In the genomic region with DNA sequence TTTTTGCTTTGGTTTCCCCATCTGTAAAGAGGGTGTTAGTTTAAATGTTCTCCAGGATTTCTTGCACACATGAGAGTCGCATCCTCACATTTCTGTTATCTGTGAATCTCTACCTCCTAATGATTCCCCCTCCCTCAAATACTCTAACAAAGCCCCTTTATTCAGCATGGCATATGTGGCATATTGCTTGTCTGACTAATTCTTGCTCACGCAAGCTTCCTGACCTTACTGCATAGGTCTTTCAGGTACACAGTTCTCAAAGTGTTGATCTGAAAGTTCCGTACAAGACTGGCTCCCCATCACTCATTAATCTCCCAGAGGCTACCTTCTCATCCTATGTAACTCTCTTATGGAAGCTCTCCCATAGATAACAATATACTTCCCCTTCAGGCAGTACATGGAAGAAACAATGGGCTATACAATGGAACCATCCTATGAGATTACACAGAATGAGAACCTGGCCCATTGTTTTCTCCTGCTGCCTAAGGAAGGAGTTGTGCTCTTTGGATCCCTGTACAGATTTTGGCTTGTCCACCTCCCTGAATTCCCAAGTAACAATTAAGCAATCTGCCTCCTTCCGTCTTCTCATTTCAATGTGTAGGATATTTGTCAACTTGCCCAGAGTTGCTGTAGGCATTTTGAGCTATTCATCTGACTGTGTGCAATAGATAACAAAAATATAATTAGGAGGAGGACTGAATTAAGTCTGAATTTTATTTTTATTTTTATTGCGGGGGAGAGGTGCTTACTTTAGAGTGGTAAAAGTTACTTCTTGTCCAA, we compare ENCODE assay signal across 17 cellular contexts. TPM values are rescaled to one million over a fixed set of nuclear protein-coding genes. Genes with fewer than 3 reads are reported as not detected.
DNase-seq lines count a peak whose midpoint lies in the region; ATAC-seq, FAIRE-seq and TF ChIP-seq lines count a peak whose summit lies in the region.
"Had no signal": no experiment of that assay in that cellular context is flagged by ENCODE, and none has a peak within 500 bp of the region (broad histone marks: within the 10 kb centered on the region; RNA-seq: fewer than 3 reads in every experiment).

No MANE protein-coding gene starts in this region.

- no peak overlapping the region for H4K8ac ChIP-seq in mesenchymal stem cell (ENCODE audit: low read length)

- FAIRE-seq in H54 (lab: Jason Lieb, UNC) = peak; percentile 11
- FAIRE-seq: GM12892 had no signal

- POLR2A ChIA-PET in Panc1 (lab: Charles Lee) = no interaction called here

- H3K4ac ChIP-seq in mesenchymal stem cell (ENCODE audit: low read depth in 1 of 2, low read length in 2 of 2) = no peak overlapping the region

- CTCF ChIA-PET in Panc1 (lab: Charles Lee) = no interaction called here

- H3K9ac ChIP-seq in mesenchymal stem cell (ENCODE audit: low read length) = no peak overlapping the region
- H3K9ac ChIP-seq: BLaER1 treated with 17β-estradiol and CSF1 and Interleukin-3, amounts not matched to agents 10 nM and 100 nM had no signal

- peak overlapping the region; percentile 59 for H3K27ac ChIP-seq in Panc1 (ENCODE audit: low read length)
- H3K27ac ChIP-seq in epithelial cell of prostate = peak overlapping the region; percentile 4
- no peak overlapping the region for H3K27ac ChIP-seq in mesenchymal stem cell (ENCODE audit: low read length, poor library complexity, severe bottlenecking)
- H3K27ac ChIP-seq: BLaER1 treated with 17β-estradiol and CSF1 and Interleukin-3, amounts not matched to agents 10 nM and 100 nM; HL-60 had no signal

- BruUV-seq in Panc1 (replicated peaks; lab: Mats Ljungman, UMichigan) = no TSS peak

- intact Hi-C loops in Panc1 (cut with micrococcal nuclease; ENCODE audit: unreplicated experiment) = no loop called here

- no peak overlapping the region for H2BK5ac ChIP-seq in mesenchymal stem cell (ENCODE audit: low read depth, low read length, poor library complexity, severe bottlenecking)

- DNase-seq in H54 (ENCODE audit: insufficient read length, low spot score) (no peak), Panc1 (ENCODE audit: low read depth, low spot score) (no peak), epithelial cell of prostate (ENCODE audit: low read depth, low spot score) (no peak), mesenchymal stem cell (no peak), UCSD-AML1 (lab: John Stamatoyannopoulos, UW; ENCODE audit: unreplicated experiment) (no peak), NCI-H2081 treated with DMSO at 0.1 percent for 48 hours (lab: John Stamatoyannopoulos, UW) (no peak), GM19238 (ENCODE audit: insufficient read length, low spot score) (no peak)
- DNase-seq: ACHN; CD4-positive, CD25-positive, alpha-beta regulatory T cell; DMS 273 treated with DMSO at 0.1 percent for 48 hours; DMS79; H7 had no signal

- H3K18ac ChIP-seq in mesenchymal stem cell (ENCODE audit: low read depth in 1 of 2, low read length in 2 of 2) = no peak overlapping the region

- no peak overlapping the region for H2BK15ac ChIP-seq in mesenchymal stem cell (ENCODE audit: low read depth, poor library complexity, severe bottlenecking)

- peak; percentile 28; the same call in 1 of the 2 replicates for ATAC-seq in Panc1
- ATAC-seq in HG03469 (IDR thresholded peaks at IDR 0.05; ENCODE audit: unreplicated experiment) = no peak

- H2BK120ac ChIP-seq in mesenchymal stem cell (ENCODE audit: low read depth, low read length) = no peak overlapping the region

- no peak overlapping the region for H3K4me2 ChIP-seq in mesenchymal stem cell (ENCODE audit: low read length, poor library complexity, severe bottlenecking)
- H3K4me2 ChIP-seq: BLaER1 treated with 17β-estradiol and CSF1 and Interleukin-3, amounts not matched to agents 10 nM and 100 nM had no signal

- no peak overlapping the region for H2AFZ ChIP-seq in mesenchymal stem cell (ENCODE audit: low read depth, low read length)

- H3K4me3 ChIP-seq in Panc1 (ENCODE audit: low read depth in 2 of 2, low read length in 2 of 2) = no peak overlapping the region
- H3K4me3 ChIP-seq in mesenchymal stem cell (ENCODE audit: insufficient read depth in 1 of 2, low read depth in 1 of 2, low read length in 2 of 2) = no peak overlapping the region
- H3K4me3 ChIP-seq: BLaER1 treated with 17β-estradiol and CSF1 and Interleukin-3, amounts not matched to agents 10 nM and 100 nM had no signal

- H4K91ac ChIP-seq in mesenchymal stem cell (ENCODE audit: low read length) = no peak overlapping the region

- no peak for TF ChIP-seq CTCF in Panc1 (IDR thresholded peaks at IDR 0.05)

- TF ChIP-seq POLR2A in H54 (IDR thresholded peaks at IDR 0.05; ENCODE audit: low read depth, low read length) = no peak

- H3K14ac ChIP-seq in mesenchymal stem cell (ENCODE audit: low read length in 2 of 2) = no peak overlapping the region

- H2BK12ac ChIP-seq in mesenchymal stem cell (ENCODE audit: low read length in 2 of 2) = no peak overlapping the region

- H3K23ac ChIP-seq in mesenchymal stem cell (ENCODE audit: low read length in 2 of 2) = no peak overlapping the region

- H3K9me3 ChIP-seq in Panc1 (ENCODE audit: control insufficient read depth, insufficient read depth, low read depth, low read length) = no peaks in the 10 kb centered on the region
- no peaks in the 10 kb centered on the region for H3K9me3 ChIP-seq in mesenchymal stem cell (ENCODE audit: control insufficient read depth, low read length)
- H3K9me3 ChIP-seq: BLaER1 treated with 17β-estradiol and CSF1 and Interleukin-3, amounts not matched to agents 10 nM and 100 nM had no signal

- in situ Hi-C loops in Panc1 (cut with HindIII; ENCODE audit: low pct_unique_long_range_greater_than_20kb, low sequenced_read_pairs) = no loop called here

- H3K4me1 ChIP-seq in Panc1 (ENCODE audit: control insufficient read depth, insufficient read depth, low read length) (peaks cover 45% of the 10 kb centered on the region), mesenchymal stem cell (ENCODE audit: control insufficient read depth, insufficient read depth, low read depth, low read length) (peaks cover 1% of the 10 kb centered on the region)

- 94% methylated on average over 4 of the region's 5 CpGs for WGBS in mesenchymal stem cell

- peak overlapping the region; percentile 86 for H2AK5ac ChIP-seq in mesenchymal stem cell (ENCODE audit: low read length, severe bottlenecking)

- peaks cover 6% of the 10 kb centered on the region for H3K79me1 ChIP-seq in mesenchymal stem cell (replicated peaks; ENCODE audit: low read length, poor library complexity, severe bottlenecking)

- H3K36me3 ChIP-seq in Panc1 (ENCODE audit: control insufficient read depth, insufficient read depth, low read length) (no peaks in the 10 kb centered on the region; the same call in 1 of the 2 replicates), mesenchymal stem cell (ENCODE audit: control insufficient read depth in 1 of 2, insufficient read depth in 2 of 2, low read depth in 1 of 2, low read length in 2 of 2) (peaks cover 0 to 9% of the 10 kb centered on the region in 2 experiments)
- H3K36me3 ChIP-seq: BLaER1 treated with 17β-estradiol and CSF1 and Interleukin-3, amounts not matched to agents 10 nM and 100 nM had no signal

- no peaks in the 10 kb centered on the region for H3K27me3 ChIP-seq in Panc1 (ENCODE audit: control insufficient read depth, insufficient read depth, low read length)
- no peaks in the 10 kb centered on the region for H3K27me3 ChIP-seq in mesenchymal stem cell (ENCODE audit: control insufficient read depth in 1 of 2, insufficient read depth in 1 of 2, low read length in 2 of 2)
- H3K27me3 ChIP-seq: BLaER1 treated with 17β-estradiol and CSF1 and Interleukin-3, amounts not matched to agents 10 nM and 100 nM had no signal

RNA-seq across cellular contexts. Expression of gene PPARG, which starts 51.0 kb away (rescaled TPM):
- total RNA-seq in Panc1 (2021; ENCODE audit: unreplicated experiment) = 88.1 TPM
- 66.6 TPM for polyA plus RNA-seq in Panc1 (2012; ENCODE audit: insufficient read length)
- polyA plus RNA-seq in mesenchymal stem cell (2013, experiment 1 of 2) = 10.3 TPM
- 9.9 TPM for polyA plus RNA-seq in mesenchymal stem cell (2013, experiment 2 of 2)
- total RNA-seq: G401 had no signal
